Comparison of ENCODE assay signal across 8 cellular contexts in the genomic region with DNA sequence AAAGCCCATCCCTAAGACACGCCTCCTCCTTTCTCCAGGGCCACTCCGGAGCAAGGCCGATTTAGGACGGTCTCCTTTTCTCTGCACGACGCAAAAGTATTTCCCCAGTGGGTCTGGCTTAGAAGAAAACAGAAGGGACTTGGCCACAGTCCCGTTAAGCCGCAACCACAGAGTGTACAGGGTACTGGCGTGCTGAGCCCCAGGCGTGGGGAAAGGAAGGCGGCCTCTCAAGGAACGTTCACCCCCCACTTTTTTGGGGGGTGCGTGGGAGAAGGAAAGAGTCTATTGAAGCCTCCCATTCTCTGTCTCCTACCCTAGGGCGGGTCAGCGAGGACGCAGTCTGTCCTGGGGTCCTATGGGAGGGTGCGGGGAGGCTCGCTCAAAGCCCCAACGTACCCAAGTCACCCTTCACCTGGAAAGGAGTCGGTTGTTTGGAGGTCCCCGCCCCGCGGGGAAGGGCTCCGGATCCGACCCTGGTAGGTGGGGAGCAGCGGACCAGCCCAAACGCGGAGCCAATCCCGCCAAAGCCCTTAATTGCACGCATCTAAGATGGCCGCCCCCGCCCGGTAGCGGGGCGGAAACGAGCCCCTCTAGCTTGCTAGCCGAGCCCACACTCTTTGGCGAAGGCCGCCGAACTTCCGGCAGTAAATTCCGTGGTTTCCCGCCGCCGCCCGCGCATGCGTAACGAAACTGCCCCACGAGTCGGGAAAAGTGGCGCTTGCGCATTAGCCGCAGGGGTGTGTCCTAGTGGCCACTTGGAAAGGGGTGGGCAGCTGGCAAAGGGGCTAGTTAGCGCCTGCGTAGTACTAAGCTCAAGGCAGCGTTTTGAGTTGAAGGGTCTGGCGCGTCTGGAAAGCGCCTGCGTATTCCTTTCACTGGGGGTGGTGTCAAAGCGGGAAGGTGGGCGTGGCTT. TPM values are rescaled to one million over a fixed set of nuclear protein-coding genes. Genes with fewer than 3 reads are reported as not detected.
DNase-seq lines count a peak whose midpoint lies in the region; ATAC-seq and TF ChIP-seq lines count a peak whose summit lies in the region.

A gene with protein sequence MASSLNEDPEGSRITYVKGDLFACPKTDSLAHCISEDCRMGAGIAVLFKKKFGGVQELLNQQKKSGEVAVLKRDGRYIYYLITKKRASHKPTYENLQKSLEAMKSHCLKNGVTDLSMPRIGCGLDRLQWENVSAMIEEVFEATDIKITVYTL (minus strand): TSS at position 434 of the 913 bp plus-strand sequence. CDS start 722 bp downstream, outside the sequence.

- peaks cover 31% of the 10 kb centered on the region in 2 donors for H3K36me3 Mint-ChIP-seq in CD14-positive monocyte

- peaks cover 29% of the 10 kb centered on the region for H3K4me1 Mint-ChIP-seq in CD14-positive monocyte

- peak within 1 kb of the TSS; percentile 84 to 93 (median 84) for H3K4me3 ChIP-seq in liver (ENCODE audit: low read depth in 1 of 3, low read length in 3 of 3)

- H3K27ac Mint-ChIP-seq in CD14-positive monocyte = peak within 1 kb of the TSS; percentile 97 to 99 (median 98)

- ATAC-seq in GM19397 (IDR thresholded peaks at IDR 0.05; ENCODE audit: unreplicated experiment) = peak; percentile 59
- peak; percentile 57 for ATAC-seq in HG03571 (IDR thresholded peaks at IDR 0.05; ENCODE audit: unreplicated experiment)

- DNase-seq in CD14-positive monocyte (ENCODE audit: low spot score) (no peak), NCI-H82 (lab: John Stamatoyannopoulos, UW) (peak; percentile 100), dermis microvascular lymphatic vessel endothelial cell (ENCODE audit: low read depth in 2 of 2) (peak; percentile 99 to 100)
- DNase-seq in activated CD4-positive, alpha-beta T cell treated with anti-CD3 and anti-CD28 coated beads, Interleukin-2, amount 50 U/mL, for 48 hours = peak; percentile 100
- peak; percentile 99 for DNase-seq in stimulated activated CD4-positive, alpha-beta T cell treated with anti-CD3 and anti-CD28 coated beads, Interleukin-4, amount 100 ng/mL, for 4 hours

- H3K9ac ChIP-seq in liver (ENCODE audit: low read depth in 1 of 2, low read length in 2 of 2) = peak within 1 kb of the TSS; percentile 98 to 99

- H3K4me3 Mint-ChIP-seq in CD14-positive monocyte = peak within 1 kb of the TSS; percentile 92 to 93

- peaks cover under 1 to 42% (median 34%) of the 10 kb centered on the region in 4 donors for H3K4me1 ChIP-seq in liver (ENCODE audit: control insufficient read depth in 4 of 4, insufficient read depth in 4 of 4, low read length in 3 of 4)

- peaks cover 0 to 10% (median 5%) of the 10 kb centered on the region in 4 donors for H3K36me3 ChIP-seq in liver (ENCODE audit: control insufficient read depth in 4 of 4, insufficient read depth in 3 of 4, low read depth in 1 of 4, low read length in 3 of 4)

- H3K27ac ChIP-seq in liver (ENCODE audit: low read depth in 1 of 2, low read length in 2 of 2) = peak within 1 kb of the TSS; percentile 99 to 100

- no peaks in the 10 kb centered on the region for H3K27me3 ChIP-seq in liver (ENCODE audit: control insufficient read depth in 4 of 4, insufficient read depth in 4 of 4, low read length in 3 of 4)

- no peak for TF ChIP-seq RAD21 in liver (IDR thresholded peaks at IDR 0.05)

- no peaks in the 10 kb centered on the region for H3K27me3 Mint-ChIP-seq in CD14-positive monocyte (ENCODE audit: low read depth in 3 of 3)

- H3K9me3 ChIP-seq in liver (ENCODE audit: control insufficient read depth in 4 of 4, low read length in 3 of 4) = no peaks in the 10 kb centered on the region

- under 1% methylated on average over 63 of the region's 63 CpGs for WGBS in liver

- no peaks in the 10 kb centered on the region for H3K9me3 Mint-ChIP-seq in CD14-positive monocyte

- TF ChIP-seq CTCF in CD14-positive monocyte (IDR thresholded peaks at IDR 0.05) (no peak), liver (IDR thresholded peaks at IDR 0.05; ENCODE audit: low read depth, low read length, missing input control) (no peak)

- intact Hi-C loops in CD14-positive monocyte (cut with micrococcal nuclease) = loop anchor here (5.0 to 10.0 kb wide), 3 partner anchors 110 to 663 kb away; partner anchors contain the start of gene TFEB (in 1 of the 2)

TF ChIP-seq in liver, 16 proteins besides CTCF, POLR2A, EP300 and RAD21:
- TF ChIP-seq MAX (IDR thresholded peaks at IDR 0.05) (peak; percentile 76), NR2F2 (IDR thresholded peaks at IDR 0.05) (peak; percentile 50), ZBTB33 (IDR thresholded peaks at IDR 0.05) (peak; percentile 90), REST (IDR thresholded peaks at IDR 0.05) (peak; percentile 75), RXRA (IDR thresholded peaks at IDR 0.05) (peak; percentile 47 to 84), FOXA1 (IDR thresholded peaks at IDR 0.05) (no peak), SP1 (IDR thresholded peaks at IDR 0.05) (peak; percentile 71), FOXA2 (IDR thresholded peaks at IDR 0.05) (peak; percentile 23), EGR1 (IDR thresholded peaks at IDR 0.05; ENCODE audit: low read depth in 2 of 2) (peak; percentile 71 to 88), HNF4A (conservative IDR thresholded peaks at IDR 0.05) (peak; percentile 4 to 17), YY1 (IDR thresholded peaks at IDR 0.05) (peak; percentile 98), GABPA (IDR thresholded peaks at IDR 0.05 in 1 of 2, conservative IDR thresholded peaks at IDR 0.05 in 1 of 2) (peak; percentile 85 to 94), TAF1 (conservative IDR thresholded peaks at IDR 0.05) (peak; percentile 84), JUND (IDR thresholded peaks at IDR 0.05) (peak in 1 of 2 donors; percentile 25), HNF4G (IDR thresholded peaks at IDR 0.05) (no peak)
- TF ChIP-seq, protein P1, sequence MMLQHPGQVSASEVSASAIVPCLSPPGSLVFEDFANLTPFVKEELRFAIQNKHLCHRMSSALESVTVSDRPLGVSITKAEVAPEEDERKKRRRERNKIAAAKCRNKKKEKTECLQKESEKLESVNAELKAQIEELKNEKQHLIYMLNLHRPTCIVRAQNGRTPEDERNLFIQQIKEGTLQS (IDR thresholded peaks at IDR 0.05) = peak; percentile 66

RNA-seq across cellular contexts. Expression of the gene that starts here (rescaled TPM):
- polyA plus RNA-seq in CD14-positive monocyte (10 to 100 TPM; 16.8 to 23.6 TPM), liver (10 to 100 TPM; 20.9 to 28.6 TPM)
- total RNA-seq in dermis microvascular lymphatic vessel endothelial cell (6.7 and 7.6 TPM in 2 replicates), liver (10 to 100 TPM; 20.1 to 25.1 TPM)
